Comparison of ENCODE assay signal across 2 cellular contexts in genomic region chr6:155013457-155013876, GRCh38.
TF ChIP-seq lines count a peak whose summit lies in the region.

No MANE protein-coding gene starts in this region.

TF ChIP-seq in HEK293, 187 proteins besides CTCF, POLR2A, EP300 and RAD21 (continued from another document and continues in another):
- TF ChIP-seq KLF17 (tag by site-specific recombination; IDR thresholded peaks at IDR 0.05) (0 out of 2 replicates have a peak, but pooled peaks have one; percentile 28), YY2 (tag by site-specific recombination; IDR thresholded peaks at IDR 0.05) (0 out of 2 replicates have a peak, but pooled peaks have one; percentile 24), PATZ1 (tag by site-specific recombination; IDR thresholded peaks at IDR 0.05) (no peak), ZNF350 (tag by site-specific recombination; IDR thresholded peaks at IDR 0.05) (no peak), BCL6B (tag by site-specific recombination; IDR thresholded peaks at IDR 0.05) (no peak), ZNF548 (tag by site-specific recombination; IDR thresholded peaks at IDR 0.05) (no peak), HOXA7 (CRISPR knock-in tag; IDR thresholded peaks at IDR 0.05; ENCODE audit: borderline replicate concordance) (no peak), ZNF843 (tag by site-specific recombination; IDR thresholded peaks at IDR 0.05) (no peak; the same call in 1 of the 2 replicates), ZNF560 (tag by site-specific recombination; IDR thresholded peaks at IDR 0.05; ENCODE audit: borderline replicate concordance) (no peak), ZNF768 (tag by site-specific recombination; IDR thresholded peaks at IDR 0.05) (no peak), ZNF701 (tag by site-specific recombination; IDR thresholded peaks at IDR 0.05) (no peak), OSR2 (tag by site-specific recombination; IDR thresholded peaks at IDR 0.05) (peak; percentile 44; the same call in 1 of the 2 replicates), ZNF174 (tag by site-specific recombination; IDR thresholded peaks at IDR 0.05) (no peak), OVOL3 (tag by site-specific recombination; IDR thresholded peaks at IDR 0.05) (no peak), ZNF223 (tag by site-specific recombination; IDR thresholded peaks at IDR 0.05) (no peak), KLF9 (tag by site-specific recombination; IDR thresholded peaks at IDR 0.05; ENCODE audit: low read depth) (no peak), WT1 (tag by site-specific recombination; IDR thresholded peaks at IDR 0.05) (peak; percentile 37; the same call in 1 of the 2 replicates), ZNF518A (tag by site-specific recombination; conservative IDR thresholded peaks at IDR 0.05; ENCODE audit: low read depth) (no peak; the same call in 1 of the 2 replicates), TRIM28 (IDR thresholded peaks at IDR 0.05; ENCODE audit: borderline replicate concordance, low read length) (peak; percentile 89; the same call in 1 of the 2 replicates), ZNF341 (tag by site-specific recombination; IDR thresholded peaks at IDR 0.05; ENCODE audit: low read depth) (peak; percentile 61; the same call in 1 of the 2 replicates), ZNF366 (tag by site-specific recombination; conservative IDR thresholded peaks at IDR 0.05) (no peak), ZNF677 (tag by site-specific recombination; IDR thresholded peaks at IDR 0.05) (no peak), ZNF629 (tag by site-specific recombination; IDR thresholded peaks at IDR 0.05) (peak; percentile 64), ZIC2 (tag by site-specific recombination; IDR thresholded peaks at IDR 0.05) (no peak)

TF ChIP-seq in HepG2, 621 proteins besides CTCF, POLR2A, EP300 and RAD21:
- TF ChIP-seq ZNF687 (CRISPR knock-in tag; IDR thresholded peaks at IDR 0.05) (no peak), ZFP36L2 (CRISPR knock-in tag; IDR thresholded peaks at IDR 0.05) (no peak), MAFK (conservative IDR thresholded peaks at IDR 0.05 in 1 of 2, IDR thresholded peaks at IDR 0.05 in 1 of 2; ENCODE audit: low read length in 2 of 2) (peak; percentile 69 to 72), ZBTB8A (CRISPR knock-in tag; IDR thresholded peaks at IDR 0.05; ENCODE audit: borderline replicate concordance, low read depth) (no peak), MAFF (IDR thresholded peaks at IDR 0.05; ENCODE audit: low read depth, low read length) (peak; percentile 64)
